In the genomic region with DNA sequence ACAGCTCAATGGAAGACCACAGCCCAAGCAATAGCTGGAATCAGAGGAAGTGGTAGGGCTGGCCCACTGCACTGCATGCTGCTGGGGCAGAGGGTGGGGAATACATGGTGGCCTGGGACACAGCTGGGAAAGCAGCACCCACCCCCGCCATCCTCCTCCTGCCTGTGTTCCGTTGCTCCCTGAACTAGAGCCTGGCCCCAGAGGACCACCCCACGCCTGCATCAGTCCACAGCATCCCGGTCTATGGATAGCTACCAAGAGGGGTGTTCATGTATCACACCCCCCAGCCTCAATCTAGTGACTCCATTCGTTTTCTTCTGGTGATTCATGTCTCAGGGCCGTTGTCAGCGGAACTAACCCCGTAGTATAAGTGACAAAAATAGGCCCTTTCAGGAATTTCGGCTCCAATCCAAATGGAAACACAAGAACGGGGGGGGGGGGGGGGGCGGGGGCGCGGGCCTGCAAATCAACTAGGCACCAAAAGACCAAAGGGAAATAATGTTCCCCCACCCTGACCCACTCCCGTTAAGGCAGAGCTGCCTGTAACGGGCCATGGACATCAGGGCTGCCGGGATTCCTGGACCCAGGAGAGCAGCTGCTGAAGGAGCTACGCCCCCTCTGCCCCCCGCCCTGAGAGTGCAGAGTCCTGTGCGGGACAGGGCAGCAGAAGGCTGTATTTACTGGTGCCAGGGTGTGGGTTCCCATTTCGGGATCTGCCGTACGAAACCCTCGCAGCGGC, we compare ENCODE assay signal across 10 cellular contexts. TPM values are rescaled to one million over a fixed set of nuclear protein-coding genes. Genes with fewer than 3 reads are reported as not detected.
DNase-seq lines count a peak whose midpoint lies in the region; ATAC-seq and TF ChIP-seq lines count a peak whose summit lies in the region.
"Had no signal": no experiment of that assay in that cellular context is flagged by ENCODE, and none has a peak within 500 bp of the region (broad histone marks: within the 10 kb centered on the region; RNA-seq: fewer than 3 reads in every experiment).

No MANE protein-coding gene starts in this region.

- H3K27me3 ChIP-seq in HCT116 (ENCODE audit: insufficient read depth, low read length), result no peaks in the 10 kb centered on the region
- H3K27me3 ChIP-seq in liver (ENCODE audit: control insufficient read depth in 4 of 4, insufficient read depth in 4 of 4, low read length in 3 of 4), result no peaks in the 10 kb centered on the region
- peaks cover 0 to 19% (median 0%) of the 10 kb centered on the region in 5 donors for H3K27me3 ChIP-seq in subcutaneous abdominal adipose tissue (ENCODE audit: control insufficient read depth in 5 of 5, insufficient read depth in 4 of 5, low read length in 5 of 5)

- H4K20me1 ChIP-seq in HCT116 (ENCODE audit: insufficient read depth), result no peaks in the 10 kb centered on the region

- POLR2A ChIA-PET in HCT116 (lab: Charles Lee), result no interaction called here

- H3K27ac Mint-ChIP-seq in chondrocyte (ENCODE audit: unreplicated experiment), result peak overlapping the region; percentile 100

- no peak overlapping the region for H3K4me2 ChIP-seq in HCT116 (ENCODE audit: low read length)

- H3K4me1 ChIP-seq in HCT116 (ENCODE audit: control insufficient read depth in 1 of 2, insufficient read depth in 2 of 2, low read length in 2 of 2) (peaks cover 14 to 28% of the 10 kb centered on the region in 2 experiments), liver (ENCODE audit: control insufficient read depth in 4 of 4, insufficient read depth in 4 of 4, low read length in 3 of 4) (peaks cover 11 to 26% (median 22%) of the 10 kb centered on the region in 4 donors), subcutaneous abdominal adipose tissue (ENCODE audit: control insufficient read depth in 5 of 5, insufficient read depth in 5 of 5, low read length in 5 of 5) (peaks cover 59 to 78% (median 74%) of the 10 kb centered on the region in 5 donors)

- CTCF ChIA-PET in HCT116 (lab: Charles Lee), result interaction anchor here (0.7 to 2.2 kb wide), 11 partner anchors 10 to 305 kb away, joined by 3 to 14 read pairs (median 4); no protein-coding TSS in a partner anchor

- no peak overlapping the region for H2AFZ ChIP-seq in HCT116 (ENCODE audit: low read depth, low read length, poor library complexity, severe bottlenecking)

- H3K27me3 Mint-ChIP-seq in chondrocyte (ENCODE audit: low read depth), result no peaks in the 10 kb centered on the region

- H3K27ac ChIP-seq in HCT116 (ENCODE audit: low read depth, low read length), result no peak overlapping the region
- H3K27ac ChIP-seq in liver (ENCODE audit: low read depth in 1 of 2, low read length in 2 of 2), result peak overlapping the region; percentile 62 to 75
- peak overlapping the region; percentile 94 for H3K27ac ChIP-seq in subcutaneous abdominal adipose tissue (ENCODE audit: low read depth, low read length)

- H3K9me2 ChIP-seq in HCT116 (ENCODE audit: insufficient read depth), result no peaks in the 10 kb centered on the region

- H3K9me3 Mint-ChIP-seq in chondrocyte (ENCODE audit: low read depth), result no peaks in the 10 kb centered on the region

- WGBS in liver, result 83% methylated on average over 24 of the region's 24 CpGs

- DNase-seq in HCT116 (ENCODE audit: low read depth, low spot score), result no peak
- no peak for DNase-seq in chondrocyte (ENCODE audit: low spot score)
- DNase-seq in SK-N-DZ (ENCODE audit: low spot score), result no peak
- no peak for DNase-seq in T-helper 2 cell
- DNase-seq: activated T-cell treated with anti-CD3 and anti-CD28 coated beads, Interleukin-2, amount 50 U/mL, for 48 hours; NCI-H1417 treated with DMSO at 0.1 percent for 48 hours had no signal

- H3K4me3 Mint-ChIP-seq in chondrocyte (ENCODE audit: unreplicated experiment), result peak overlapping the region; percentile 55

- H3K79me2 ChIP-seq in HCT116 (ENCODE audit: insufficient read depth, low read length), result peaks cover 18% of the 10 kb centered on the region; the same call in 1 of the 2 replicates

- no peak for TF ChIP-seq RAD21 in HCT116 (IDR thresholded peaks at IDR 0.05; ENCODE audit: low read depth)
- TF ChIP-seq RAD21 in liver (IDR thresholded peaks at IDR 0.05), result no peak

- BruUV-seq in HCT116 (replicated peaks; lab: Mats Ljungman, UMichigan), result no TSS peak

- H3K9ac ChIP-seq in HCT116 (ENCODE audit: low read length) (no peak overlapping the region), liver (ENCODE audit: low read depth in 1 of 2, low read length in 2 of 2) (no peak overlapping the region), subcutaneous abdominal adipose tissue (ENCODE audit: low read length in 5 of 5) (peak overlapping the region in 4 of 5 donors; percentile 51 to 100 (median 58))

- H3K9me3 ChIP-seq in HCT116 (ENCODE audit: control insufficient read depth in 1 of 2, insufficient read depth in 1 of 2, low read depth in 1 of 2, low read length in 2 of 2) (no peaks in the 10 kb centered on the region), liver (ENCODE audit: control insufficient read depth in 4 of 4, low read length in 3 of 4) (no peaks in the 10 kb centered on the region), subcutaneous abdominal adipose tissue (ENCODE audit: control insufficient read depth in 5 of 5, low read length in 5 of 5) (peaks cover 0 to 3% (median 0%) of the 10 kb centered on the region in 5 donors)

- TF ChIP-seq POLR2A in HCT116 (IDR thresholded peaks at IDR 0.05; ENCODE audit: borderline replicate concordance, extremely low read depth, insufficient read depth, insufficient read length), result no peak

- TF ChIP-seq CTCF in HCT116 (IDR thresholded peaks at IDR 0.05 in 2 of 3, conservative IDR thresholded peaks at IDR 0.05 in 1 of 3; ENCODE audit: borderline replicate concordance in 1 of 3, insufficient read depth in 1 of 3, low read depth in 2 of 3, low read length in 2 of 3) (no peak), chondrocyte (IDR thresholded peaks at IDR 0.05) (no peak), liver (IDR thresholded peaks at IDR 0.05; ENCODE audit: low read depth, low read length, missing input control) (no peak)

- ATAC-seq in HCT116 (peak; percentile 7; the same call in 1 of the 2 replicates), GM21360 (IDR thresholded peaks at IDR 0.05; ENCODE audit: unreplicated experiment) (no peak), HG03469 (IDR thresholded peaks at IDR 0.05; ENCODE audit: unreplicated experiment) (no peak)

- intact Hi-C loops in HCT116 (cut with micrococcal nuclease), result loop anchor here (5.0 kb wide), 1 partner anchor 379 kb away; no protein-coding TSS in a partner anchor

- H3K36me3 Mint-ChIP-seq in chondrocyte (ENCODE audit: low read depth), result peaks cover 25% of the 10 kb centered on the region

- no peak overlapping the region for H3K4me3 ChIP-seq in HCT116 (replicated peaks in 1 of 2; ENCODE audit: low read depth in 1 of 2, low read length in 2 of 2)
- H3K4me3 ChIP-seq in liver (ENCODE audit: low read depth in 1 of 3, low read length in 3 of 3), result no peak overlapping the region
- peak overlapping the region in 2 of 5 donors; percentile 36 to 44 for H3K4me3 ChIP-seq in subcutaneous abdominal adipose tissue (ENCODE audit: low read depth in 1 of 5, low read length in 5 of 5)

- RAD21 ChIA-PET in HCT116 (lab: Charles Lee; ENCODE audit: low non-redundant PET in 1 of 2, low total read pairs in 2 of 2, uncharacterized antibody in 2 of 2, unreplicated experiment in 2 of 2), result interaction anchor here in 1 of 2 experiments (0.6 to 1.4 kb wide), 3 partner anchors 56 to 159 kb away, joined by 3 to 4 read pairs (median 3); no protein-coding TSS in a partner anchor

- peaks cover 0 to 4% of the 10 kb centered on the region in 2 experiments; a peak in 3 of 4 replicates for H3K36me3 ChIP-seq in HCT116 (ENCODE audit: control insufficient read depth in 1 of 2, insufficient read depth in 2 of 2, low read length in 2 of 2)
- peaks cover 15 to 60% (median 42%) of the 10 kb centered on the region in 4 donors for H3K36me3 ChIP-seq in liver (ENCODE audit: control insufficient read depth in 4 of 4, insufficient read depth in 3 of 4, low read depth in 1 of 4, low read length in 3 of 4)
- peaks cover 0 to 80% (median 72%) of the 10 kb centered on the region in 5 donors for H3K36me3 ChIP-seq in subcutaneous abdominal adipose tissue (ENCODE audit: control insufficient read depth in 5 of 5, insufficient read depth in 5 of 5, low read length in 5 of 5)

- H3K4me1 Mint-ChIP-seq in chondrocyte (ENCODE audit: low read depth), result peaks cover 79% of the 10 kb centered on the region

TF ChIP-seq in liver, 16 proteins besides CTCF, POLR2A, EP300 and RAD21:
- TF ChIP-seq NR2F2 (IDR thresholded peaks at IDR 0.05) (no peak), FOXA2 (IDR thresholded peaks at IDR 0.05) (no peak), EGR1 (IDR thresholded peaks at IDR 0.05; ENCODE audit: low read depth in 2 of 2) (no peak), ZBTB33 (IDR thresholded peaks at IDR 0.05) (no peak)

RNA-seq across cellular contexts. Expression of gene EPHX3, which starts 18.9 kb away (rescaled TPM):
- total RNA-seq in HCT116 (2021; ENCODE audit: unreplicated experiment) (0.12 TPM), chondrocyte (0.15 to 0.38 TPM in 2 of 3 replicates, not detected in the other), liver (under 1 TPM in 1 of 2 donors, not detected in 1; 0.25 TPM)
- polyA plus RNA-seq in HCT116 (2012), result 0.21 TPM in 1 of 2 replicates, not detected in the other
- polyA plus RNA-seq in liver, result under 1 TPM; 0.17 to 0.21 TPM
- 0.09 TPM in 1 of 2 replicates, not detected in the other for polyA plus RNA-seq in SK-N-DZ (2014; cell fraction: cytosol; rRNA removed)
- 0.14 and 0.46 TPM in 2 replicates for polyA plus RNA-seq in SK-N-DZ (2014; cell fraction: nucleus; rRNA removed)

RNA-seq across cellular contexts. Expression of gene NOTCH3, which starts 50.4 kb away (rescaled TPM):
- 39.4 TPM for total RNA-seq in HCT116 (2021; ENCODE audit: unreplicated experiment)
- 32.1 and 52.5 TPM in 2 replicates for polyA plus RNA-seq in HCT116 (2012)
- 78.6 to 559 TPM (median 553 TPM) in 3 replicates for total RNA-seq in chondrocyte
- 1 to 10 TPM; 3.6 to 3.7 TPM for total RNA-seq in liver
- polyA plus RNA-seq in liver, result 1 to 10 TPM in 1 of 2 donors, under 1 TPM in 1; 0.49 to 2.2 TPM
- 12.9 and 19.6 TPM in 2 replicates for polyA plus RNA-seq in SK-N-DZ (2014; cell fraction: cytosol; rRNA removed)
- 11.2 and 15.9 TPM in 2 replicates for polyA plus RNA-seq in SK-N-DZ (2014; cell fraction: nucleus; rRNA removed)

Comparison
In these comparisons a context has a peak if more than half of its experiments do, and no peak if none do; other contexts are left out.
1. H3K9ac ChIP-seq: peak in subcutaneous abdominal adipose tissue (4 of 5); none in HCT116 (single experiment) and liver (0 of 2).